ENCODE assay signal across 13 cellular contexts in the genomic region with DNA sequence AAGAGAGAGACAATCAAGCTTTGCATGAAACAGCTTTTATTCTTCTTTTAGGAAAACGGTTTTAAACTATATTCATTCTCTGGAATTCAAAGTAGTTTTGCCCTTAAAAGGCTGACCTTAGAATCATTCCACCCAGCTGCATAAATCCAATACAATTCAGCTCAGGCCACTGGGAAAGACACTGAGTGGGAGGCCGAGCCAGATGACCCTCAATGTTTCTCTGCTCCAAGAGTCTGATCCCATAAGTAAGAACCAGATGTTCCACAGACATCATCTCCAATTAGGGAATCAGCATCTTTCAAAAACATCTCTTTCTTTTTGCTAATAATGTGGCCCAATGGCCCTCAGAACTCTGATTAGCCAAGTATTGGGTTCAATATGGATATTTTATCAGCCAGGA. TPM values are rescaled to one million over a fixed set of nuclear protein-coding genes. Genes with fewer than 3 reads are reported as not detected.
DNase-seq lines count a peak whose midpoint lies in the region; ATAC-seq and TF ChIP-seq lines count a peak whose summit lies in the region.
"Had no signal": no experiment of that assay in that cellular context is flagged by ENCODE, and none has a peak within 500 bp of the region (broad histone marks: within the 10 kb centered on the region; RNA-seq: fewer than 3 reads in every experiment).

No MANE protein-coding gene starts in this region.

- no peaks in the 10 kb centered on the region for H3K9me3 ChIP-seq in spleen

- H3K4me3 ChIP-seq in coronary artery: peak overlapping the region; percentile 23
- H3K4me3 ChIP-seq in spleen: no peak overlapping the region

- peaks cover 0 to 60% (median 18%) of the 10 kb centered on the region in 6 donors for H3K4me1 ChIP-seq in spleen

- peak; percentile 67 for DNase-seq in HCEC 1CT
- no peak for DNase-seq in coronary artery (ENCODE audit: low spot score)
- DNase-seq in left kidney (ENCODE audit: low read depth, low spot score): peak; percentile 31
- no peak for DNase-seq in spleen
- DNase-seq in GDM1 (lab: John Stamatoyannopoulos, UW): no peak
- DNase-seq: activated CD4-positive, alpha-beta T cell treated with anti-CD3 and anti-CD28 coated beads for 48 hours; activated T-cell treated with anti-CD3 and anti-CD28 coated beads, Interleukin-2, amount 50 U/mL, for 72 hours; DND-41; natural killer cell; T-cell had no signal

- intact Hi-C loops in spleen (cut with DNase I; ENCODE audit: low total_unique reads): no loop called here

- H3K36me3 ChIP-seq in spleen: no peaks in the 10 kb centered on the region

- WGBS in spleen, 5 donors: 65 to 87% (median 84%) methylated on average over 2 of the region's 2 CpGs

- no peak for TF ChIP-seq CTCF in coronary artery (IDR thresholded peaks at IDR 0.05)
- no peak for TF ChIP-seq CTCF in spleen (IDR thresholded peaks at IDR 0.05 in 8 of 11, conservative IDR thresholded peaks at IDR 0.05 in 3 of 11)

- ATAC-seq in GM18511 (IDR thresholded peaks at IDR 0.05; ENCODE audit: unreplicated experiment) (no peak), HG02970 (IDR thresholded peaks at IDR 0.05; ENCODE audit: low FRiP score, unreplicated experiment) (no peak), HG03469 (IDR thresholded peaks at IDR 0.05; ENCODE audit: unreplicated experiment) (no peak)
- ATAC-seq: activated T-cell treated with anti-CD3 and anti-CD28 coated beads, Interleukin-2, amount 50 U/mL, for 72 hours; natural killer cell; T-cell had no signal

- no peak for TF ChIP-seq POLR2A in spleen (IDR thresholded peaks at IDR 0.05)

- peak overlapping the region; percentile 63 to 90 for H3K27ac ChIP-seq in coronary artery
- H3K27ac ChIP-seq in spleen: peak overlapping the region in 6 of 8 donors; percentile 6 to 61 (median 43)

- no peaks in the 10 kb centered on the region for H3K27me3 ChIP-seq in spleen (replicated peaks in 1 of 7)

RNA-seq across cellular contexts. Expression of gene CREB3L2, which starts 26.1 kb away (rescaled TPM):
- 10 to 100 TPM; 29.3 to 68.4 (median 44.9) TPM for total RNA-seq in spleen
- 1 to 10 TPM; 3.5 to 6.1 (median 5.4) TPM for polyA plus RNA-seq in spleen

Comparison
In these comparisons a context has a peak if more than half of its experiments do, and no peak if none do; other contexts are left out.
1. DNase-seq: peak in HCEC 1CT (single experiment) and left kidney (single experiment); none in coronary artery (single experiment), spleen (single experiment) and GDM1 (single experiment).